Comparison of ENCODE assay signal across 26 cellular contexts in the genomic region with DNA sequence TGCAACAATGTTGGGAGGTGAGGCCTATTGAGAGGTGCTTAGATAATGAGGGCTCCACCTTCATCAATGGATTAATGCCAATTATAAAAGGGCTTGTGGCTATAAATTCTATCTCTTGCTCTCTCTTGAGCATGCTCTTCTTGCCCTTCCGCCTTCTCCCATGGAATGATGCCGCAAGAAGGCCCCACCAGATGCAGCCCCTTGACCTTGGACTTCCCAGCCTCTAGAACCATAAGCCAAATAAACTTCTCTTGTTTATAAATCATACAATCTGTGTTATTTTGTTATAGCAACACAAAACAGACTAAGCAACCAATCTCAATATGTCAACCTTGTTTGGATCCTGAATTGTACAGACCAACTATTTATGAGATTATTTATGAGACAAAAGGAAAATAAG. TPM values are rescaled to one million over a fixed set of nuclear protein-coding genes. Genes with fewer than 3 reads are reported as not detected.
DNase-seq lines count a peak whose midpoint lies in the region; ATAC-seq and TF ChIP-seq lines count a peak whose summit lies in the region.
"Had no signal": no experiment of that assay in that cellular context is flagged by ENCODE, and none has a peak within 500 bp of the region (broad histone marks: within the 10 kb centered on the region; RNA-seq: fewer than 3 reads in every experiment).

No MANE protein-coding gene starts in this region.

- no peak overlapping the region for H3K9ac ChIP-seq in mammary epithelial cell (ENCODE audit: insufficient read depth, low read length)

- no peak overlapping the region for H2AFZ ChIP-seq in mammary epithelial cell (ENCODE audit: low read depth, low read length)
- H2AFZ ChIP-seq in osteoblast (ENCODE audit: low read length): no peak overlapping the region

- H3K27me3 Mint-ChIP-seq in MCF 10A (ENCODE audit: insufficient read depth, unreplicated experiment): no peaks in the 10 kb centered on the region
- H3K27me3 Mint-ChIP-seq in activated CD4-positive, alpha-beta T cell treated with anti-CD3 and anti-CD28 coated beads, Interleukin-2, amount 10 ng/mL, durations not matched to agents 7 days and 5 days: peaks cover 7% of the 10 kb centered on the region
- H3K27me3 Mint-ChIP-seq: brain had no signal

- H3K4me1 ChIP-seq in mammary epithelial cell (ENCODE audit: insufficient read depth, low read length) (no peaks in the 10 kb centered on the region), osteoblast (ENCODE audit: insufficient read depth, low read length) (peaks cover 32% of the 10 kb centered on the region), upper lobe of right lung (peaks cover 21% of the 10 kb centered on the region)

- dilution Hi-C loops in mammary epithelial cell (cut with HindIII; ENCODE audit: low sequenced_read_pairs): no loop called here

- H3K4me2 ChIP-seq in mammary epithelial cell (ENCODE audit: insufficient read depth, low read depth, low read length) (no peak overlapping the region), osteoblast (ENCODE audit: insufficient read depth, low read length) (no peak overlapping the region)

- no peak overlapping the region for H3K4me3 Mint-ChIP-seq in MCF 10A (ENCODE audit: unreplicated experiment)
- no peak overlapping the region for H3K4me3 Mint-ChIP-seq in activated CD4-positive, alpha-beta T cell treated with anti-CD3 and anti-CD28 coated beads, Interleukin-2, amount 10 ng/mL, durations not matched to agents 7 days and 5 days
- H3K4me3 Mint-ChIP-seq: activated CD4-positive, alpha-beta T cell treated with anti-CD3 and anti-CD28 coated beads, Interleukin-2, amount 10 ng/mL, durations not matched to agents 24 days and 14 days; activated naive CD8-positive, alpha-beta T cell treated with anti-CD3 and anti-CD28 coated beads, Interleukin-2, amount 50 U/mL, for 24 hours; activated T-cell treated with anti-CD3 and anti-CD28 coated beads, Interleukin-2, amount 50 U/mL, for 24 hours; brain had no signal

- ATAC-seq in upper lobe of right lung (no peak), HG02759 (IDR thresholded peaks at IDR 0.05; ENCODE audit: unreplicated experiment) (no peak)
- ATAC-seq: activated naive CD8-positive, alpha-beta T cell treated with anti-CD3 and anti-CD28 coated beads, Interleukin-2, amount 50 U/mL, for 24 hours had no signal

- H3K27ac Mint-ChIP-seq in MCF 10A (ENCODE audit: low read depth, unreplicated experiment): peak overlapping the region; percentile 97
- H3K27ac Mint-ChIP-seq in activated CD4-positive, alpha-beta T cell treated with anti-CD3 and anti-CD28 coated beads, Interleukin-2, amount 10 ng/mL, durations not matched to agents 7 days and 5 days: no peak overlapping the region
- H3K27ac Mint-ChIP-seq: activated CD4-positive, alpha-beta T cell treated with anti-CD3 and anti-CD28 coated beads, Interleukin-2, amount 10 ng/mL, durations not matched to agents 24 days and 14 days; activated naive CD8-positive, alpha-beta T cell treated with anti-CD3 and anti-CD28 coated beads, Interleukin-2, amount 50 U/mL, for 24 hours; activated T-cell treated with anti-CD3 and anti-CD28 coated beads, Interleukin-2, amount 50 U/mL, for 24 hours; brain; CD4-positive, CD25-positive, alpha-beta regulatory T cell had no signal

- H3K9me3 ChIP-seq in mammary epithelial cell (replicated peaks; ENCODE audit: insufficient read depth, low read length) (no peaks in the 10 kb centered on the region), osteoblast (ENCODE audit: low read depth, low read length) (no peaks in the 10 kb centered on the region), upper lobe of right lung (no peaks in the 10 kb centered on the region)
- H3K9me3 ChIP-seq: neutrophil had no signal

- H3K4me3 ChIP-seq in mammary epithelial cell (replicated peaks in 1 of 3; ENCODE audit: insufficient read depth in 1 of 3, low read depth in 2 of 3, low read length in 3 of 3) (no peak overlapping the region), coronary artery (peak overlapping the region; percentile 57), osteoblast (ENCODE audit: insufficient read depth, low read length) (no peak overlapping the region), upper lobe of right lung (no peak overlapping the region)
- H3K4me3 ChIP-seq: stomach had no signal

- intact Hi-C loops in MCF 10A (cut with micrococcal nuclease): no loop called here
- intact Hi-C loops in mammary epithelial cell (cut with micrococcal nuclease): no loop called here
- intact Hi-C loops in upper lobe of right lung (cut with DNase I): no loop called here

- CTCF ChIA-PET in MCF 10A (lab: Yijun Ruan, JAX) (interaction anchor here (1.3 kb wide), 1 partner anchor 17 kb away, joined by 4 read pairs; no protein-coding TSS in a partner anchor), mammary epithelial cell (lab: Charles Lee; ENCODE audit: low non-redundant PET) (no interaction called here)
- CTCF ChIA-PET in activated CD4-positive, alpha-beta T cell treated with anti-CD3 and anti-CD28 coated beads, Interleukin-2, amount 10 ng/mL, durations not matched to agents 7 days and 5 days (lab: Charles Lee): interaction anchor here (0.6 kb wide), 1 partner anchor 30 kb away, joined by 3 read pairs; no protein-coding TSS in a partner anchor

- H3K79me2 ChIP-seq in mammary epithelial cell (ENCODE audit: insufficient read depth, low read length) (peaks cover 87% of the 10 kb centered on the region), osteoblast (ENCODE audit: insufficient read depth, low read length) (peaks cover 22% of the 10 kb centered on the region)

- POLR2A ChIA-PET in MCF 10A (lab: Yijun Ruan, JAX): interaction anchor here (0.5 to 1.8 kb wide), 7 partner anchors 18 to 1175 kb away, joined by 3 to 7 read pairs (median 3); partner anchors contain the start of genes MYH10 and TMEM102
- POLR2A ChIA-PET in activated CD4-positive, alpha-beta T cell treated with anti-CD3 and anti-CD28 coated beads, Interleukin-2, amount 10 ng/mL, durations not matched to agents 7 days and 5 days (lab: Charles Lee): no interaction called here

- peaks cover 21% of the 10 kb centered on the region for H3K4me1 Mint-ChIP-seq in MCF 10A (ENCODE audit: insufficient read depth, unreplicated experiment)
- H3K4me1 Mint-ChIP-seq in activated CD4-positive, alpha-beta T cell treated with anti-CD3 and anti-CD28 coated beads, Interleukin-2, amount 10 ng/mL, durations not matched to agents 7 days and 5 days: no peaks in the 10 kb centered on the region
- H3K4me1 Mint-ChIP-seq: activated naive CD8-positive, alpha-beta T cell treated with anti-CD3 and anti-CD28 coated beads, Interleukin-2, amount 50 U/mL, for 24 hours; CD4-positive, CD25-positive, alpha-beta regulatory T cell had no signal

- no peak for DNase-seq in MCF 10A (ENCODE audit: unreplicated experiment)
- no peak for DNase-seq in mammary epithelial cell
- no peak for DNase-seq in coronary artery (ENCODE audit: low spot score)
- DNase-seq in osteoblast (ENCODE audit: insufficient read length, low spot score, missing footprints): no peak
- no peak for DNase-seq in upper lobe of right lung
- DNase-seq in EL: no peak
- DNase-seq in activated CD4-positive, alpha-beta T cell treated with anti-CD3 and anti-CD28 coated beads, Interleukin-2, amount 10 ng/mL, durations not matched to agents 7 days and 5 days: no peak
- DNase-seq: activated CD4-positive, alpha-beta T cell treated with anti-CD3 and anti-CD28 coated beads, Interleukin-2, amount 10 ng/mL, durations not matched to agents 24 days and 14 days; activated gamma-delta T cell; activated naive CD8-positive, alpha-beta T cell treated with anti-CD3 and anti-CD28 coated beads, Interleukin-2, amount 50 U/mL, for 24 hours; activated T-cell treated with anti-CD3 and anti-CD28 coated beads, Interleukin-2, amount 50 U/mL, for 24 hours; CD4-positive, CD25-positive, alpha-beta regulatory T cell; DMS 273 treated with DMSO at 0.1 percent for 48 hours; effector CD4-positive, alpha-beta T cell; NCI-H187 treated with DMSO at 0.1 percent for 48 hours; NCI-H2171 treated with DMSO at 0.1 percent for 48 hours; NCI-H524 treated with DMSO at 0.1 percent for 48 hours; small intestine; stimulated activated CD4-positive, alpha-beta T cell treated with anti-CD3 and anti-CD28 coated beads, Interleukin-1b, Interleukin-23, amount 100 ng/mL, for 48 hours; stomach; T-helper 9 cell; WERI-Rb-1 had no signal

- H3K36me3 ChIP-seq in mammary epithelial cell (ENCODE audit: insufficient read depth, low read length) (no peaks in the 10 kb centered on the region), osteoblast (ENCODE audit: insufficient read depth, low read length) (no peaks in the 10 kb centered on the region), upper lobe of right lung (no peaks in the 10 kb centered on the region)
- H3K36me3 ChIP-seq: neutrophil, stomach had no signal

- peaks cover 4% of the 10 kb centered on the region for H3K36me3 Mint-ChIP-seq in MCF 10A (ENCODE audit: insufficient read depth, unreplicated experiment)
- H3K36me3 Mint-ChIP-seq in activated CD4-positive, alpha-beta T cell treated with anti-CD3 and anti-CD28 coated beads, Interleukin-2, amount 10 ng/mL, durations not matched to agents 7 days and 5 days (ENCODE audit: low read depth): no peaks in the 10 kb centered on the region
- H3K36me3 Mint-ChIP-seq: CD4-positive, CD25-positive, alpha-beta regulatory T cell had no signal

- BruUV-seq in MCF 10A (replicated peaks; lab: Mats Ljungman, UMichigan): no TSS peak
- no TSS peak for BruUV-seq in mammary epithelial cell (replicated peaks; lab: Mats Ljungman, UMichigan)

- H3K27me3 ChIP-seq in mammary epithelial cell (ENCODE audit: insufficient read depth, low read length) (no peaks in the 10 kb centered on the region), osteoblast (ENCODE audit: insufficient read depth, low read length) (no peaks in the 10 kb centered on the region), upper lobe of right lung (no peaks in the 10 kb centered on the region)
- H3K27me3 ChIP-seq: stomach had no signal

- H3K9me3 Mint-ChIP-seq in MCF 10A (ENCODE audit: unreplicated experiment): no peaks in the 10 kb centered on the region
- no peaks in the 10 kb centered on the region for H3K9me3 Mint-ChIP-seq in activated CD4-positive, alpha-beta T cell treated with anti-CD3 and anti-CD28 coated beads, Interleukin-2, amount 10 ng/mL, durations not matched to agents 7 days and 5 days
- H3K9me3 Mint-ChIP-seq: activated CD4-positive, alpha-beta T cell treated with anti-CD3 and anti-CD28 coated beads, Interleukin-2, amount 10 ng/mL, durations not matched to agents 24 days and 14 days; activated naive CD8-positive, alpha-beta T cell treated with anti-CD3 and anti-CD28 coated beads, Interleukin-2, amount 50 U/mL, for 24 hours had no signal

- no peak overlapping the region for H3K27ac ChIP-seq in mammary epithelial cell (ENCODE audit: insufficient read depth, low read depth, low read length)
- peak overlapping the region; percentile 79 to 82 for H3K27ac ChIP-seq in coronary artery
- peak overlapping the region; percentile 51 for H3K27ac ChIP-seq in osteoblast (ENCODE audit: low read depth, low read length)
- peak overlapping the region; percentile 56 for H3K27ac ChIP-seq in upper lobe of right lung
- H3K27ac ChIP-seq: 22Rv1, neutrophil, WERI-Rb-1 had no signal

- 100% methylated on average over 2 of the region's 2 CpGs for WGBS in mammary epithelial cell (ENCODE audit: low coverage, missing lambda C conversion rate)

- in situ Hi-C loops in mammary epithelial cell (cut with MboI; ENCODE audit: low sequenced_read_pairs in 2 of 2): no loop called here

- H4K20me1 ChIP-seq in mammary epithelial cell (ENCODE audit: insufficient read depth, low read length) (no peaks in the 10 kb centered on the region), osteoblast (ENCODE audit: insufficient read depth, low read length) (no peaks in the 10 kb centered on the region)

- TF ChIP-seq CTCF in MCF 10A (IDR thresholded peaks at IDR 0.05; ENCODE audit: unreplicated experiment) (no peak), mammary epithelial cell (conservative IDR thresholded peaks at IDR 0.05 in 1 of 2, IDR thresholded peaks at IDR 0.05 in 1 of 2; ENCODE audit: extremely low read depth in 1 of 2, insufficient read depth in 1 of 2, low read depth in 1 of 2, low read length in 2 of 2) (no peak), coronary artery (IDR thresholded peaks at IDR 0.05) (no peak), osteoblast (IDR thresholded peaks at IDR 0.05; ENCODE audit: extremely low read depth, low read depth, low read length) (no peak), upper lobe of right lung (IDR thresholded peaks at IDR 0.05) (no peak)

RNA-seq across cellular contexts. Expression of gene MYH10, which starts 20.0 kb away (rescaled TPM):
- total RNA-seq in MCF 10A (2022) (43.0 and 43.4 TPM in 2 replicates), mammary epithelial cell (10 to 100 TPM; 53.2 to 76.9 TPM), osteoblast (40.9 and 41.5 TPM in 2 replicates), upper lobe of right lung (205 TPM)
- 46.2 TPM for polyA plus RNA-seq in mammary epithelial cell
- polyA minus RNA-seq in mammary epithelial cell: 113 TPM
- total RNA-seq in activated CD4-positive, alpha-beta T cell treated with anti-CD3 and anti-CD28 coated beads, Interleukin-2, amount 10 ng/mL, durations not matched to agents 7 days and 5 days: 10 to 100 TPM in 1 of 2 experiments, 1 to 10 TPM in 1; 8.3 to 10.3 TPM
